ENCODE assay signal across 1 cellular context in genomic region chr11:77448269-77448668, GRCh38.
TF ChIP-seq lines count a peak whose summit lies in the region.

No MANE protein-coding gene starts in this region.

TF ChIP-seq in WTC11, 78 proteins besides CTCF, POLR2A, EP300 and RAD21 (continued from another document):
- TF ChIP-seq ATF2 (CRISPR knock-in tag; IDR thresholded peaks at IDR 0.05; ENCODE audit: borderline replicate concordance, low read depth), result no peak
- no peak for TF ChIP-seq ZNF317 (CRISPR knock-in tag; IDR thresholded peaks at IDR 0.05; ENCODE audit: borderline replicate concordance, low read depth)
- TF ChIP-seq NFE2L1 (CRISPR knock-in tag; IDR thresholded peaks at IDR 0.05), result no peak
- no peak for TF ChIP-seq ESRRA (CRISPR knock-in tag; IDR thresholded peaks at IDR 0.05; ENCODE audit: borderline replicate concordance)
- no peak for TF ChIP-seq KAT7 (CRISPR knock-in tag; IDR thresholded peaks at IDR 0.05; ENCODE audit: borderline replicate concordance)
- TF ChIP-seq, protein P1, sequence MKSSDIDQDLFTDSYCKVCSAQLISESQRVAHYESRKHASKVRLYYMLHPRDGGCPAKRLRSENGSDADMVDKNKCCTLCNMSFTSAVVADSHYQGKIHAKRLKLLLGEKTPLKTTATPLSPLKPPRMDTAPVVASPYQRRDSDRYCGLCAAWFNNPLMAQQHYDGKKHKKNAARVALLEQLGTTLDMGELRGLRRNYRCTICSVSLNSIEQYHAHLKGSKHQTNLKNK (CRISPR knock-in tag; IDR thresholded peaks at IDR 0.05), result no peak
- TF ChIP-seq, protein P2, sequence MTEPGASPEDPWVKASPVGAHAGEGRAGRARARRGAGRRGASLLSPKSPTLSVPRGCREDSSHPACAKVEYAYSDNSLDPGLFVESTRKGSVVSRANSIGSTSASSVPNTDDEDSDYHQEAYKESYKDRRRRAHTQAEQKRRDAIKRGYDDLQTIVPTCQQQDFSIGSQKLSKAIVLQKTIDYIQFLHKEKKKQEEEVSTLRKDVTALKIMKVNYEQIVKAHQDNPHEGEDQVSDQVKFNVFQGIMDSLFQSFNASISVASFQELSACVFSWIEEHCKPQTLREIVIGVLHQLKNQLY (CRISPR knock-in tag; IDR thresholded peaks at IDR 0.05), result no peak
- TF ChIP-seq TCF7 (CRISPR knock-in tag; IDR thresholded peaks at IDR 0.05; ENCODE audit: low read depth), result no peak
- TF ChIP-seq NFYB (CRISPR knock-in tag; conservative IDR thresholded peaks at IDR 0.05; ENCODE audit: low read depth), result no peak
- TF ChIP-seq ZNF425 (CRISPR knock-in tag; conservative IDR thresholded peaks at IDR 0.05), result no peak
- TF ChIP-seq FOXP4 (CRISPR knock-in tag; IDR thresholded peaks at IDR 0.05), result no peak
- TF ChIP-seq, protein P3, sequence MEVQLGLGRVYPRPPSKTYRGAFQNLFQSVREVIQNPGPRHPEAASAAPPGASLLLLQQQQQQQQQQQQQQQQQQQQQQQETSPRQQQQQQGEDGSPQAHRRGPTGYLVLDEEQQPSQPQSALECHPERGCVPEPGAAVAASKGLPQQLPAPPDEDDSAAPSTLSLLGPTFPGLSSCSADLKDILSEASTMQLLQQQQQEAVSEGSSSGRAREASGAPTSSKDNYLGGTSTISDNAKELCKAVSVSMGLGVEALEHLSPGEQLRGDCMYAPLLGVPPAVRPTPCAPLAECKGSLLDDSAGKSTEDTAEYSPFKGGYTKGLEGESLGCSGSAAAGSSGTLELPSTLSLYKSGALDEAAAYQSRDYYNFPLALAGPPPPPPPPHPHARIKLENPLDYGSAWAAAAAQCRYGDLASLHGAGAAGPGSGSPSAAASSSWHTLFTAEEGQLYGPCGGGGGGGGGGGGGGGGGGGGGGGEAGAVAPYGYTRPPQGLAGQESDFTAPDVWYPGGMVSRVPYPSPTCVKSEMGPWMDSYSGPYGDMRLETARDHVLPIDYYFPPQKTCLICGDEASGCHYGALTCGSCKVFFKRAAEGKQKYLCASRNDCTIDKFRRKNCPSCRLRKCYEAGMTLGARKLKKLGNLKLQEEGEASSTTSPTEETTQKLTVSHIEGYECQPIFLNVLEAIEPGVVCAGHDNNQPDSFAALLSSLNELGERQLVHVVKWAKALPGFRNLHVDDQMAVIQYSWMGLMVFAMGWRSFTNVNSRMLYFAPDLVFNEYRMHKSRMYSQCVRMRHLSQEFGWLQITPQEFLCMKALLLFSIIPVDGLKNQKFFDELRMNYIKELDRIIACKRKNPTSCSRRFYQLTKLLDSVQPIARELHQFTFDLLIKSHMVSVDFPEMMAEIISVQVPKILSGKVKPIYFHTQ (CRISPR knock-in tag; IDR thresholded peaks at IDR 0.05), result no peak
TF ChIP-seq in WTC11: peak in this region for 0.
